ENCODE assay signal across 3 cellular contexts in the genomic region with DNA sequence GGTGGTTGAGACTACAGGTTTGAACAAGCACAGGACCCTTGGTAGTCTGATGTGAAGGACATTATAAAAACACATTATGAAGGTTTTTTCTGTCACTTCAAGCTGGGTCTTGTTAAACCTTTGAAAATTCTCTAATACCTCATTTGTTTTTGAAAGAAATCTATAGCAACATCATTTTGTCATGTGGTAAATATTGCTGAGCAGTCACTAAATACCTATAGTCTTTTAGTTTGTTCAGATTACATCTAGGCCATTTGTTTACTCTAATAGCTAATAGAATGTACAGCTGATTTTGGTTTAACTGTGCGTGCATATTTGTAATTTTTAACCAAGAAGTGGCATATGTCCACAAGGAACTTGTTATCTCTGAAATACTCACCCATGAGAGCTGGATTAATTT.
TF ChIP-seq lines count a peak whose summit lies in the region.

No MANE protein-coding gene starts in this region.

TF ChIP-seq in A549, 52 proteins besides CTCF, POLR2A, EP300 and RAD21:
- no peak for TF ChIP-seq NFE2L2 (conservative IDR thresholded peaks at IDR 0.05; ENCODE audit: low read length)
- TF ChIP-seq MAFK (IDR thresholded peaks at IDR 0.05; ENCODE audit: partially characterized antibody), result peak; percentile 80

TF ChIP-seq in GM23338, 12 proteins besides CTCF, POLR2A, EP300 and RAD21 (continues in another document):
- TF ChIP-seq NANOG (IDR thresholded peaks at IDR 0.05; ENCODE audit: borderline replicate concordance) (no peak), EZH2 (IDR thresholded peaks at IDR 0.05; ENCODE audit: low read depth, unreplicated experiment) (no peak), JUNB (IDR thresholded peaks at IDR 0.05; ENCODE audit: unreplicated experiment) (no peak), POLR2AphosphoS5 (IDR thresholded peaks at IDR 0.05; ENCODE audit: low read depth) (no peak), STAT1 (IDR thresholded peaks at IDR 0.05; ENCODE audit: unreplicated experiment) (no peak), ZNF114 (CRISPR knock-in tag; IDR thresholded peaks at IDR 0.05) (no peak), ZNF331 (CRISPR knock-in tag; IDR thresholded peaks at IDR 0.05; ENCODE audit: low read depth) (no peak), CREB1 (CRISPR knock-in tag; IDR thresholded peaks at IDR 0.05; ENCODE audit: low read depth) (no peak)
- TF ChIP-seq, protein P1, sequence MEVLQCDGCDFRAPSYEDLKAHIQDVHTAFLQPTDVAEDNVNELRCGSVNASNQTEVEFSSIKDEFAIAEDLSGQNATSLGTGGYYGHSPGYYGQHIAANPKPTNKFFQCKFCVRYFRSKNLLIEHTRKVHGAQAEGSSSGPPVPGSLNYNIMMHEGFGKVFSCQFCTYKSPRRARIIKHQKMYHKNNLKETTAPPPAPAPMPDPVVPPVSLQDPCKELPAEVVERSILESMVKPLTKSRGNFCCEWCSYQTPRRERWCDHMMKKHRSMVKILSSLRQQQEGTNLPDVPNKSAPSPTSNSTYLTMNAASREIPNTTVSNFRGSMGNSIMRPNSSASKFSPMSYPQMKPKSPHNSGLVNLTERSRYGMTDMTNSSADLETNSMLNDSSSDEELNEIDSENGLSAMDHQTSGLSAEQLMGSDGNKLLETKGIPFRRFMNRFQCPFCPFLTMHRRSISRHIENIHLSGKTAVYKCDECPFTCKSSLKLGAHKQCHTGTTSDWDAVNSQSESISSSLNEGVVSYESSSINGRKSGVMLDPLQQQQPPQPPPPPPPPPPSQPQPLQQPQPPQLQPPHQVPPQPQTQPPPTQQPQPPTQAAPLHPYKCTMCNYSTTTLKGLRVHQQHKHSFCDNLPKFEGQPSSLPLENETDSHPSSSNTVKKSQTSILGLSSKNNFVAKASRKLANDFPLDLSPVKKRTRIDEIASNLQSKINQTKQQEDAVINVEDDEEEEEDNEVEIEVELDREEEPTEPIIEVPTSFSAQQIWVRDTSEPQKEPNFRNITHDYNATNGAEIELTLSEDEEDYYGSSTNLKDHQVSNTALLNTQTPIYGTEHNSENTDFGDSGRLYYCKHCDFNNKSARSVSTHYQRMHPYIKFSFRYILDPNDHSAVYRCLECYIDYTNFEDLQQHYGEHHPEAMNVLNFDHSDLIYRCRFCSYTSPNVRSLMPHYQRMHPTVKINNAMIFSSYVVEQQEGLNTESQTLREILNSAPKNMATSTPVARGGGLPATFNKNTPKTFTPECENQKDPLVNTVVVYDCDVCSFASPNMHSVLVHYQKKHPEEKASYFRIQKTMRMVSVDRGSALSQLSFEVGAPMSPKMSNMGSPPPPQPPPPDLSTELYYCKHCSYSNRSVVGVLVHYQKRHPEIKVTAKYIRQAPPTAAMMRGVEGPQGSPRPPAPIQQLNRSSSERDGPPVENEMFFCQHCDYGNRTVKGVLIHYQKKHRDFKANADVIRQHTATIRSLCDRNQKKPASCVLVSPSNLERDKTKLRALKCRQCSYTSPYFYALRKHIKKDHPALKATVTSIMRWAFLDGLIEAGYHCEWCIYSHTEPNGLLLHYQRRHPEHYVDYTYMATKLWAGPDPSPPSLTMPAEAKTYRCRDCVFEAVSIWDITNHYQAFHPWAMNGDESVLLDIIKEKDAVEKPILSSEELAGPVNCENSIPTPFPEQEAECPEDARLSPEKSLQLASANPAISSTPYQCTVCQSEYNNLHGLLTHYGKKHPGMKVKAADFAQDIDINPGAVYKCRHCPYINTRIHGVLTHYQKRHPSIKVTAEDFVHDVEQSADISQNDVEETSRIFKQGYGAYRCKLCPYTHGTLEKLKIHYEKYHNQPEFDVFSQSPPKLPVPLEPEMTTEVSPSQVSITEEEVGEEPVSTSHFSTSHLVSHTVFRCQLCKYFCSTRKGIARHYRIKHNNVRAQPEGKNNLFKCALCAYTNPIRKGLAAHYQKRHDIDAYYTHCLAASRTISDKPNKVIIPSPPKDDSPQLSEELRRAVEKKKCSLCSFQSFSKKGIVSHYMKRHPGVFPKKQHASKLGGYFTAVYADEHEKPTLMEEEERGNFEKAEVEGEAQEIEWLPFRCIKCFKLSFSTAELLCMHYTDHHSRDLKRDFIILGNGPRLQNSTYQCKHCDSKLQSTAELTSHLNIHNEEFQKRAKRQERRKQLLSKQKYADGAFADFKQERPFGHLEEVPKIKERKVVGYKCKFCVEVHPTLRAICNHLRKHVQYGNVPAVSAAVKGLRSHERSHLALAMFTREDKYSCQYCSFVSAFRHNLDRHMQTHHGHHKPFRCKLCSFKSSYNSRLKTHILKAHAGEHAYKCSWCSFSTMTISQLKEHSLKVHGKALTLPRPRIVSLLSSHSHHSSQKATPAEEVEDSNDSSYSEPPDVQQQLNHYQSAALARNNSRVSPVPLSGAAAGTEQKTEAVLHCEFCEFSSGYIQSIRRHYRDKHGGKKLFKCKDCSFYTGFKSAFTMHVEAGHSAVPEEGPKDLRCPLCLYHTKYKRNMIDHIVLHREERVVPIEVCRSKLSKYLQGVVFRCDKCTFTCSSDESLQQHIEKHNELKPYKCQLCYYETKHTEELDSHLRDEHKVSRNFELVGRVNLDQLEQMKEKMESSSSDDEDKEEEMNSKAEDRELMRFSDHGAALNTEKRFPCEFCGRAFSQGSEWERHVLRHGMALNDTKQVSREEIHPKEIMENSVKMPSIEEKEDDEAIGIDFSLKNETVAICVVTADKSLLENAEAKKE (CRISPR knock-in tag; IDR thresholded peaks at IDR 0.05), result no peak
- TF ChIP-seq, protein P2, sequence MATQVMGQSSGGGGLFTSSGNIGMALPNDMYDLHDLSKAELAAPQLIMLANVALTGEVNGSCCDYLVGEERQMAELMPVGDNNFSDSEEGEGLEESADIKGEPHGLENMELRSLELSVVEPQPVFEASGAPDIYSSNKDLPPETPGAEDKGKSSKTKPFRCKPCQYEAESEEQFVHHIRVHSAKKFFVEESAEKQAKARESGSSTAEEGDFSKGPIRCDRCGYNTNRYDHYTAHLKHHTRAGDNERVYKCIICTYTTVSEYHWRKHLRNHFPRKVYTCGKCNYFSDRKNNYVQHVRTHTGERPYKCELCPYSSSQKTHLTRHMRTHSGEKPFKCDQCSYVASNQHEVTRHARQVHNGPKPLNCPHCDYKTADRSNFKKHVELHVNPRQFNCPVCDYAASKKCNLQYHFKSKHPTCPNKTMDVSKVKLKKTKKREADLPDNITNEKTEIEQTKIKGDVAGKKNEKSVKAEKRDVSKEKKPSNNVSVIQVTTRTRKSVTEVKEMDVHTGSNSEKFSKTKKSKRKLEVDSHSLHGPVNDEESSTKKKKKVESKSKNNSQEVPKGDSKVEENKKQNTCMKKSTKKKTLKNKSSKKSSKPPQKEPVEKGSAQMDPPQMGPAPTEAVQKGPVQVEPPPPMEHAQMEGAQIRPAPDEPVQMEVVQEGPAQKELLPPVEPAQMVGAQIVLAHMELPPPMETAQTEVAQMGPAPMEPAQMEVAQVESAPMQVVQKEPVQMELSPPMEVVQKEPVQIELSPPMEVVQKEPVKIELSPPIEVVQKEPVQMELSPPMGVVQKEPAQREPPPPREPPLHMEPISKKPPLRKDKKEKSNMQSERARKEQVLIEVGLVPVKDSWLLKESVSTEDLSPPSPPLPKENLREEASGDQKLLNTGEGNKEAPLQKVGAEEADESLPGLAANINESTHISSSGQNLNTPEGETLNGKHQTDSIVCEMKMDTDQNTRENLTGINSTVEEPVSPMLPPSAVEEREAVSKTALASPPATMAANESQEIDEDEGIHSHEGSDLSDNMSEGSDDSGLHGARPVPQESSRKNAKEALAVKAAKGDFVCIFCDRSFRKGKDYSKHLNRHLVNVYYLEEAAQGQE (IDR thresholded peaks at IDR 0.05; ENCODE audit: unreplicated experiment), result no peak

TF ChIP-seq in K562, 482 proteins besides CTCF, POLR2A, EP300 and RAD21:
- no peak for TF ChIP-seq PYGO2 (tag; IDR thresholded peaks at IDR 0.05)
- no peak for TF ChIP-seq ELF4 (CRISPR knock-in tag; IDR thresholded peaks at IDR 0.05)
- TF ChIP-seq, protein P3, sequence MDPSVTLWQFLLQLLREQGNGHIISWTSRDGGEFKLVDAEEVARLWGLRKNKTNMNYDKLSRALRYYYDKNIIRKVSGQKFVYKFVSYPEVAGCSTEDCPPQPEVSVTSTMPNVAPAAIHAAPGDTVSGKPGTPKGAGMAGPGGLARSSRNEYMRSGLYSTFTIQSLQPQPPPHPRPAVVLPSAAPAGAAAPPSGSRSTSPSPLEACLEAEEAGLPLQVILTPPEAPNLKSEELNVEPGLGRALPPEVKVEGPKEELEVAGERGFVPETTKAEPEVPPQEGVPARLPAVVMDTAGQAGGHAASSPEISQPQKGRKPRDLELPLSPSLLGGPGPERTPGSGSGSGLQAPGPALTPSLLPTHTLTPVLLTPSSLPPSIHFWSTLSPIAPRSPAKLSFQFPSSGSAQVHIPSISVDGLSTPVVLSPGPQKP (CRISPR knock-in tag; IDR thresholded peaks at IDR 0.05), result no peak
- TF ChIP-seq DACH1 (IDR thresholded peaks at IDR 0.05; ENCODE audit: partially characterized antibody), result peak; percentile 27
- peak; percentile 67 for TF ChIP-seq C11orf30 (IDR thresholded peaks at IDR 0.05; ENCODE audit: low read depth)
- TF ChIP-seq ZNF316 (IDR thresholded peaks at IDR 0.05), result peak; percentile 83
- 0 out of 2 replicates have a peak, but pooled peaks have one; percentile 13 for TF ChIP-seq MAFG (tag; conservative IDR thresholded peaks at IDR 0.05)
- TF ChIP-seq ZC3H8 (IDR thresholded peaks at IDR 0.05), result no peak
- TF ChIP-seq BACH1 (tag; IDR thresholded peaks at IDR 0.05), result no peak
- TF ChIP-seq ZFP1 (CRISPR knock-in tag; IDR thresholded peaks at IDR 0.05), result no peak
